Comparison of ENCODE assay signal across 8 cellular contexts in genomic region chr11:46119053-46119351, GRCh38. TPM values are rescaled to one million over a fixed set of nuclear protein-coding genes. Genes with fewer than 3 reads are reported as not detected.
DNase-seq lines count a peak whose midpoint lies in the region; ATAC-seq, FAIRE-seq and TF ChIP-seq lines count a peak whose summit lies in the region.

No MANE protein-coding gene starts in this region.

- H3K4me1 Mint-ChIP-seq in HFFc6 (ENCODE audit: low read depth), result peaks cover 60% of the 10 kb centered on the region

- H3K4me1 ChIP-seq in A549 (peaks cover 32% of the 10 kb centered on the region), breast epithelium (no peaks in the 10 kb centered on the region), mucosa of rectum (ENCODE audit: control insufficient read depth in 2 of 2, insufficient read depth in 2 of 2, low read length in 2 of 2) (peaks cover 2 to 5% of the 10 kb centered on the region in 2 donors)

- H3K4me3 ChIP-seq in A549 (peak overlapping the region; percentile 66), breast epithelium (peak overlapping the region; percentile 69 to 79 (median 73)), mucosa of rectum (ENCODE audit: low read length in 2 of 2) (peak overlapping the region; percentile 61 to 84)

- H3K36me3 ChIP-seq in breast epithelium (no peaks in the 10 kb centered on the region), mucosa of rectum (ENCODE audit: control insufficient read depth in 2 of 2, insufficient read depth in 2 of 2, low read length in 2 of 2) (no peaks in the 10 kb centered on the region)

- peaks cover 4% of the 10 kb centered on the region; the same call in 1 of the 2 replicates for H3K36me3 Mint-ChIP-seq in HFFc6 (ENCODE audit: low read depth)

- no peak for TF ChIP-seq POLR2A in A549 (IDR thresholded peaks at IDR 0.05; ENCODE audit: low read length)
- no peak for TF ChIP-seq POLR2A in breast epithelium (IDR thresholded peaks at IDR 0.05)

- H3K4me3 Mint-ChIP-seq in HFFc6, result peak overlapping the region; percentile 91

- no peaks in the 10 kb centered on the region for H3K9me3 ChIP-seq in A549
- no peaks in the 10 kb centered on the region for H3K9me3 ChIP-seq in breast epithelium
- no peaks in the 10 kb centered on the region for H3K9me3 ChIP-seq in mucosa of rectum (ENCODE audit: control insufficient read depth in 2 of 2, low read length in 2 of 2)

- peak overlapping the region; percentile 97 to 98 for H3K27ac ChIP-seq in A549
- peak overlapping the region; percentile 91 to 99 for H3K27ac ChIP-seq in breast epithelium
- H3K27ac ChIP-seq in mucosa of rectum (ENCODE audit: low read depth in 2 of 2, low read length in 2 of 2), result peak overlapping the region; percentile 66 to 90

- POLR2A ChIA-PET in A549 (lab: Yijun Ruan, JAX), result interaction anchor here (0.7 kb wide), 1 partner anchor 14 kb away, joined by 4 read pairs; no protein-coding TSS in a partner anchor

- no peak for FAIRE-seq in A549 (lab: Jason Lieb, UNC)

- WGBS in A549 (ENCODE audit: missing lambda C conversion rate), result 3% methylated on average over 3 of the region's 3 CpGs

- TF ChIP-seq RAD21 in A549 (conservative IDR thresholded peaks at IDR 0.05 in 1 of 2, IDR thresholded peaks at IDR 0.05 in 1 of 2), result no peak

- peak overlapping the region; percentile 93 for H3K4me2 ChIP-seq in A549

- no peaks in the 10 kb centered on the region for H3K27me3 ChIP-seq in breast epithelium
- H3K27me3 ChIP-seq in mucosa of rectum (ENCODE audit: control insufficient read depth in 2 of 2, insufficient read depth in 2 of 2, low read length in 2 of 2), result no peaks in the 10 kb centered on the region

- H3K9me3 Mint-ChIP-seq in HFFc6, result no peaks in the 10 kb centered on the region

- H3K27ac Mint-ChIP-seq in HFFc6, result peak overlapping the region; percentile 90

- ATAC-seq in A549 (no peak), GM19324 (IDR thresholded peaks at IDR 0.05; ENCODE audit: low FRiP score, unreplicated experiment) (no peak)

- CTCF ChIA-PET in A549 (lab: Yijun Ruan, JAX), result interaction anchor here (0.6 to 1.0 kb wide), 4 partner anchors 12 to 124 kb away, joined by 3 read pairs; no protein-coding TSS in a partner anchor

- TF ChIP-seq EP300 in A549 (IDR thresholded peaks at IDR 0.05), result no peak

- intact Hi-C loops in breast epithelium (cut with DNase I; ENCODE audit: low total_unique reads), result no loop called here

- TF ChIP-seq CTCF in A549 (IDR thresholded peaks at IDR 0.05) (no peak), HFFc6 (IDR thresholded peaks at IDR 0.05) (no peak), breast epithelium (IDR thresholded peaks at IDR 0.05) (no peak)

- peaks cover 1% of the 10 kb centered on the region; the same call in 1 of the 2 replicates for H3K27me3 Mint-ChIP-seq in HFFc6 (ENCODE audit: insufficient read depth)

- DNase-seq in A549 (ENCODE audit: low read depth in 1 of 2, low spot score in 1 of 2) (no peak), HFFc6 (peak; percentile 12), breast epithelium (ENCODE audit: low spot score in 2 of 2) (no peak), iPS-NIHi11 (ENCODE audit: low spot score) (no peak), AG20443 (ENCODE audit: low spot score) (no peak), H4 (ENCODE audit: low spot score) (no peak)

- H3K9ac ChIP-seq in mucosa of rectum (ENCODE audit: low read depth in 1 of 2, low read length in 2 of 2), result peak overlapping the region; percentile 44 to 48

TF ChIP-seq in A549, 52 proteins besides CTCF, POLR2A, EP300 and RAD21:
- TF ChIP-seq SREBF2 (IDR thresholded peaks at IDR 0.05) (no peak), RNF2 (IDR thresholded peaks at IDR 0.05; ENCODE audit: borderline replicate concordance, low read depth) (no peak), POLR2AphosphoS2 (conservative IDR thresholded peaks at IDR 0.05; ENCODE audit: low read length) (no peak), ZC3H11A (IDR thresholded peaks at IDR 0.05) (no peak), E2F6 (IDR thresholded peaks at IDR 0.05; ENCODE audit: borderline replicate concordance, low read depth) (no peak), ZNF302 (CRISPR knock-in tag; IDR thresholded peaks at IDR 0.05) (no peak), NFE2L2 (conservative IDR thresholded peaks at IDR 0.05; ENCODE audit: low read length) (no peak), MAZ (IDR thresholded peaks at IDR 0.05; ENCODE audit: borderline replicate concordance, low read depth, low read length) (no peak)

RNA-seq across cellular contexts. Expression of gene PHF21A, which starts 2.3 kb away (rescaled TPM):
- polyA plus RNA-seq in A549 (2011; rRNA removed), result 29.8 and 31.9 TPM in 2 replicates
- polyA plus RNA-seq in A549 (2012; cell fraction: cytosol; rRNA removed), result 10.6 and 12.7 TPM in 2 replicates
- polyA plus RNA-seq in A549 (2012; cell fraction: nucleus; rRNA removed), result 26.2 and 36.5 TPM in 2 replicates
- polyA plus RNA-seq in A549 (2017; fragmentation: RNase III; extraction: RNeasy Plus Mini Kit Qiagen cat#74134 plus additional on column Dnase treatment), result 16.4 to 21.0 TPM (median 20.0 TPM) in 3 replicates
- polyA minus RNA-seq in A549 (2011; rRNA and poly(A)+ RNA removed), result 20.3 and 24.7 TPM in 2 replicates
- 10 to 100 TPM; 25.5 to 32.4 (median 26.2) TPM for total RNA-seq in HFFc6 (2021; fragmentation: NEBNext Ultra II Directional; extraction: Animal tissue kit (Norgen Biotek cat#: 25700))
- 10 to 100 TPM; 23.4 to 70.8 (median 42.7) TPM for total RNA-seq in breast epithelium
- 8.0 and 39.9 TPM in 2 replicates for total RNA-seq in H4 (2014; rRNA removed; shearing (Covaris generic))
